ENCODE assay signal across 18 cellular contexts in the genomic region with DNA sequence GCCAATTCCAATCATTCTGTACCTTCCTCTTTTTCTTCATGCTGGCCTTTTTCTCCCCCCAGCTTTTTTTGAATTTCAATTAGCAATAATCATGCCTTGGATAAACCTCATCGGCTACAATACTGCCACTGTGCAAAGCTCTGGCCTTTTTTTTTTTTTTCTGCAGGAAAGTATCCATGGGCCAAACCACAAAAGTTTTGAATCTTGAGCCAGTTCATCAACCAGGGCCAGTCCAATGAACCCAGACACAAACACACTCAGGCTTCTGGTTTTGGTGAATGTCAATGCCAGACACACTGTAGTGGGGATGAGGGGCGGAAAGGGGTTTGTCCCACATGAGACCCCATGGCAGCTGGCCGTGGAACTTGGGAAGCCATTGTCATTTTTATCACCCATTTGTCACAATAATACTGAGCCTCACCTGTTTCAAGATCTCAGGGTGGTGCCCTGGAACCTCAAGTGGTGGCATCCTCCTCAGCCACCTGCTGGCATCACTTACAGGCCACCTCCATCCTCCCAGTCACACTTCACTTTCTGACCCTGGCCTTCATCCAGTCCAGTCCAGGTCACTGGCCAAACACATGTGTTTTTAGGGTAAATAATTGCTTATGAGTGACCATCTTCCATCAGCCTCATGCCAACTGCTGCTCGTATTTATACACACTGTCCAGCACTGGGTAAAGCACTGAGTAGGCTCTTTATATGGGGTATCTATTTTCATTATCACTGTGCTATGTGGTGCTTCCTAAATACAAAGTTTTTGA. TPM values are rescaled to one million over a fixed set of nuclear protein-coding genes. Genes with fewer than 3 reads are reported as not detected.
"Had no signal": no experiment of that assay in that cellular context is flagged by ENCODE, and none has a peak within 500 bp of the region (broad histone marks: within the 10 kb centered on the region; RNA-seq: fewer than 3 reads in every experiment).

No MANE protein-coding gene starts in this region.

- H3K4me3 ChIP-seq: heart left ventricle, sigmoid colon, spleen had no signal

- H3K27ac ChIP-seq: heart left ventricle, sigmoid colon, spleen had no signal

- H3K36me3 ChIP-seq: heart left ventricle, sigmoid colon, spleen had no signal

- H3K9me3 ChIP-seq: heart left ventricle, sigmoid colon, spleen had no signal

- H3K27me3 Mint-ChIP-seq: activated naive CD8-positive, alpha-beta T cell treated with anti-CD3 and anti-CD28 coated beads, Interleukin-2, amount 50 U/mL, for 24 hours; stimulated activated naive CD8-positive, alpha-beta T cell treated with anti-CD3 and anti-CD28 coated beads, Interleukin-15, amount 100 ng/mL, for 72 hours; T-cell had no signal

- H3K4me1 ChIP-seq: sigmoid colon, spleen had no signal

- H3K9me3 Mint-ChIP-seq: activated naive CD4-positive, alpha-beta T cell treated with anti-CD3 and anti-CD28 coated beads for 36 hours; activated naive CD8-positive, alpha-beta T cell treated with anti-CD3 and anti-CD28 coated beads, Interleukin-2, amount 50 U/mL, for 24 hours; activated T-helper 2 cell treated with anti-CD3 and anti-CD28 coated beads, Interferon-gamma antibody, Interleukin-2, Interleukin-4, amounts not matched to agents 10 μg/mL and 5 μg/mL and 100 μg/mL, durations not matched to agents 14 hours and 24 hours and 36 hours; effector memory CD8-positive, alpha-beta T cell; stimulated activated naive CD8-positive, alpha-beta T cell treated with anti-CD3 and anti-CD28 coated beads, Interleukin-15, amount 100 ng/mL, for 72 hours; T-cell had no signal

- ATAC-seq: activated naive CD8-positive, alpha-beta T cell treated with anti-CD3 and anti-CD28 coated beads, Interleukin-2, amount 50 U/mL, for 24 hours; effector memory CD8-positive, alpha-beta T cell; heart left ventricle; left ventricle myocardium superior; stimulated activated naive CD8-positive, alpha-beta T cell treated with anti-CD3 and anti-CD28 coated beads, Interleukin-15, amount 100 ng/mL, for 72 hours; T-cell had no signal

- H3K4me3 Mint-ChIP-seq: activated naive CD4-positive, alpha-beta T cell treated with anti-CD3 and anti-CD28 coated beads for 36 hours; activated naive CD8-positive, alpha-beta T cell treated with anti-CD3 and anti-CD28 coated beads, Interleukin-2, amount 50 U/mL, for 24 hours; effector memory CD8-positive, alpha-beta T cell; stimulated activated naive CD8-positive, alpha-beta T cell treated with anti-CD3 and anti-CD28 coated beads, Interleukin-15, amount 100 ng/mL, for 72 hours; T-cell had no signal

- DNase-seq: activated CD4-positive, alpha-beta T cell treated with anti-CD3 and anti-CD28 coated beads for 1 hour; activated CD4-positive, alpha-beta T cell treated with anti-CD3 and anti-CD28 coated beads, Interleukin-2, amount 50 U/mL, for 4 hours; activated naive CD4-positive, alpha-beta T cell treated with anti-CD3 and anti-CD28 coated beads for 36 hours; activated naive CD8-positive, alpha-beta T cell treated with anti-CD3 and anti-CD28 coated beads, Interleukin-2, amount 50 U/mL, for 24 hours; aorta; dermis blood vessel endothelial cell; effector memory CD8-positive, alpha-beta T cell; heart left ventricle; left ventricle myocardium superior; mesendoderm; sigmoid colon; spleen; stimulated activated naive CD8-positive, alpha-beta T cell treated with anti-CD3 and anti-CD28 coated beads, Interleukin-15, amount 100 ng/mL, for 72 hours; T-cell; T1000 had no signal

- H3K36me3 Mint-ChIP-seq: T-cell had no signal

- H3K27ac Mint-ChIP-seq: activated naive CD4-positive, alpha-beta T cell treated with anti-CD3 and anti-CD28 coated beads for 36 hours; activated naive CD8-positive, alpha-beta T cell treated with anti-CD3 and anti-CD28 coated beads, Interleukin-2, amount 50 U/mL, for 24 hours; activated T-helper 2 cell treated with anti-CD3 and anti-CD28 coated beads, Interferon-gamma antibody, Interleukin-2, Interleukin-4, amounts not matched to agents 10 μg/mL and 5 μg/mL and 100 μg/mL, durations not matched to agents 14 hours and 24 hours and 36 hours; effector memory CD8-positive, alpha-beta T cell; stimulated activated naive CD8-positive, alpha-beta T cell treated with anti-CD3 and anti-CD28 coated beads, Interleukin-15, amount 100 ng/mL, for 72 hours; T-cell had no signal

- FAIRE-seq: frontal cortex, keratinocyte had no signal

- H3K4me1 Mint-ChIP-seq: stimulated activated naive CD8-positive, alpha-beta T cell treated with anti-CD3 and anti-CD28 coated beads, Interleukin-15, amount 100 ng/mL, for 72 hours; T-cell had no signal

- H3K27me3 ChIP-seq: heart left ventricle, sigmoid colon, spleen had no signal

RNA-seq across cellular contexts. Expression of gene TSPAN33, which starts 40.8 kb away (rescaled TPM):
- total RNA-seq: dermis blood vessel endothelial cell had no signal
